ENCODE assay signal across 18 cellular contexts in genomic region chr4:169418846-169419245, GRCh38.
"Had no signal": no experiment of that assay in that cellular context is flagged by ENCODE, and none has a peak within 500 bp of the region (broad histone marks: within the 10 kb centered on the region; RNA-seq: fewer than 3 reads in every experiment).

No MANE protein-coding gene starts in this region.

- H3K9me3 Mint-ChIP-seq: naive thymus-derived CD8-positive, alpha-beta T cell had no signal

- H3K27ac ChIP-seq: dorsolateral prefrontal cortex, gastrocnemius medialis, heart right ventricle, neutrophil, psoas muscle, stomach, thoracic aorta, transverse colon had no signal

- H3K36me3 ChIP-seq: neutrophil, thoracic aorta had no signal

- H3K27me3 ChIP-seq: dorsolateral prefrontal cortex, gastrocnemius medialis, heart right ventricle, neutrophil, stomach, transverse colon had no signal

- H3K9me3 ChIP-seq: gastrocnemius medialis, heart right ventricle, mucosa of descending colon, neutrophil, psoas muscle, stomach, thoracic aorta, transverse colon had no signal

- H3K27me3 Mint-ChIP-seq: naive thymus-derived CD8-positive, alpha-beta T cell had no signal

- H3K4me3 Mint-ChIP-seq: naive thymus-derived CD8-positive, alpha-beta T cell had no signal

- H3K4me1 ChIP-seq: gastrocnemius medialis, stomach had no signal

- ATAC-seq: gastrocnemius medialis; heart right ventricle; mucosa of descending colon; naive thymus-derived CD8-positive, alpha-beta T cell; psoas muscle; sciatic nerve had no signal

- H3K4me3 ChIP-seq: dorsolateral prefrontal cortex, gastrocnemius medialis, heart right ventricle, mucosa of descending colon, psoas muscle, stomach, thoracic aorta, transverse colon had no signal

- DNase-seq: cortex of kidney; dorsolateral prefrontal cortex; effector CD8-positive, alpha-beta T cell; gastrocnemius medialis; heart right ventricle; hypothalamus; kidney glomerular epithelial cell; mammary epithelial cell; mucosa of descending colon; naive thymus-derived CD8-positive, alpha-beta T cell; psoas muscle; stimulated activated naive CD4-positive, alpha-beta T cell; stomach; substantia nigra; transverse colon had no signal
